2 cellular contexts compared by ENCODE assay signal in genomic region chr13:24319641-24320040, GRCh38. TPM values are rescaled to one million over a fixed set of nuclear protein-coding genes. Genes with fewer than 3 reads are reported as not detected.
"Had no signal": no experiment of that assay in that cellular context is flagged by ENCODE, and none has a peak within 500 bp of the region (broad histone marks: within the 10 kb centered on the region; RNA-seq: fewer than 3 reads in every experiment).

No MANE protein-coding gene starts in this region.

RNA-seq across cellular contexts. Expression of gene C1QTNF9, which starts 10.3 kb away (rescaled TPM):
- total RNA-seq: K562 had no signal
- polyA plus RNA-seq: IgD-negative memory B cell, K562 had no signal
